Comparison of ENCODE assay signal across 4 cellular contexts in genomic region chr4:117068120-117068519, GRCh38. TPM values are rescaled to one million over a fixed set of nuclear protein-coding genes. Genes with fewer than 3 reads are reported as not detected.
"Had no signal": no experiment of that assay in that cellular context is flagged by ENCODE, and none has a peak within 500 bp of the region (broad histone marks: within the 10 kb centered on the region; RNA-seq: fewer than 3 reads in every experiment).

No MANE protein-coding gene starts in this region.

- H3K4me3 ChIP-seq: K562 had no signal

- DNase-seq: IMR-90 had no signal

- H3K27ac ChIP-seq: HL-60 had no signal

RNA-seq across cellular contexts. Expression of gene TRAM1L1, which starts 17.3 kb away (rescaled TPM):
- polyA plus RNA-seq: IgD-negative memory B cell had no signal
